In the genomic region with DNA sequence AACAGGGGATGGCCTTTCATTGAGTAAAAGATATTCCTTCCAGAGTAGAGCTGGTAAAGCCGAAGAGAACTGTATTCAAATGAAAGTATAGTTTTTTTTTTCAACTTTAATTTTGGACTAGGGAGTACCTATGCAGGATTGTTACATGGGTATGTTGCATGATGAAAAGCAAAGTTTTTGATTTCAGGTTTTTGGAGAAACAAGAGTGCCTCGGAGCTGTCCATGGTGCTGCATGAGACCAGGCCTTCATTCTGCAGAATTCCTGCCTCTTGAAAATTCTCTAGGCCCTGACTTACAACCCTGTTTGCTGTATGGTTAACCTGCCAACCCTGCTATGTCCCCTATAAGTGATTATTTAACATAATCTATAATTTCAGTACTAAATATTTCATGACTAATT, we compare ENCODE assay signal across 13 cellular contexts.
DNase-seq lines count a peak whose midpoint lies in the region; ATAC-seq and TF ChIP-seq lines count a peak whose summit lies in the region.
"Had no signal": no experiment of that assay in that cellular context is flagged by ENCODE, and none has a peak within 500 bp of the region (broad histone marks: within the 10 kb centered on the region; RNA-seq: fewer than 3 reads in every experiment).

No MANE protein-coding gene starts in this region.

- H3K27ac Mint-ChIP-seq in nephron progenitor cell: no peak overlapping the region
- H3K27ac Mint-ChIP-seq: activated CD4-positive, alpha-beta memory T cell treated with anti-CD3 and anti-CD28 coated beads, Interleukin-2, amount 10 ng/mL, durations not matched to agents 7 days and 5 days; CD4-positive, alpha-beta T cell; nephron; T-helper 2 cell treated with Interferon-gamma antibody and Interleukin-4, amounts not matched to agents 5 μg/mL and 100 μg/mL, for 36 hours had no signal

- no peaks in the 10 kb centered on the region for H3K9me2 ChIP-seq in MM.1S (replicated peaks; ENCODE audit: insufficient read depth, low read length)

- H3K27me3 ChIP-seq in H7 (ENCODE audit: control insufficient read depth, insufficient read depth, low read length) (no peaks in the 10 kb centered on the region), MM.1S (replicated peaks; ENCODE audit: insufficient read depth, low read length) (no peaks in the 10 kb centered on the region)

- H3K4me3 Mint-ChIP-seq in nephron progenitor cell: no peak overlapping the region
- H3K4me3 Mint-ChIP-seq: activated CD4-positive, alpha-beta memory T cell treated with anti-CD3 and anti-CD28 coated beads, Interleukin-2, amount 10 ng/mL, durations not matched to agents 7 days and 5 days; CD4-positive, alpha-beta T cell; nephron; T-helper 2 cell treated with Interferon-gamma antibody and Interleukin-4, amounts not matched to agents 5 μg/mL and 100 μg/mL, for 36 hours had no signal

- no peaks in the 10 kb centered on the region for H3F3A ChIP-seq in MM.1S (ENCODE audit: insufficient read depth, low read length)

- H3K4me3 ChIP-seq in H7 (ENCODE audit: insufficient read depth, low read depth, low read length) (no peak overlapping the region), MM.1S (ENCODE audit: low read length) (no peak overlapping the region), cardiac fibroblast (replicated peaks in 1 of 2; ENCODE audit: low read depth in 2 of 2, low read length in 2 of 2) (no peak overlapping the region)

- H3K9me3 ChIP-seq in MM.1S (replicated peaks; ENCODE audit: insufficient read depth, low read length): no peaks in the 10 kb centered on the region

- H3K4me1 ChIP-seq in MM.1S (ENCODE audit: low read length): no peaks in the 10 kb centered on the region

- H3K36me3 ChIP-seq in H7 (replicated peaks; ENCODE audit: control insufficient read depth, insufficient read depth, low read length) (no peaks in the 10 kb centered on the region), MM.1S (replicated peaks; ENCODE audit: insufficient read depth, low read length) (no peaks in the 10 kb centered on the region)

- H3K9me3 Mint-ChIP-seq in nephron progenitor cell: peaks cover 30% of the 10 kb centered on the region
- H3K9me3 Mint-ChIP-seq: activated CD4-positive, alpha-beta memory T cell treated with anti-CD3 and anti-CD28 coated beads, Interleukin-2, amount 10 ng/mL, durations not matched to agents 7 days and 5 days had no signal

- no peak overlapping the region for H3K9ac ChIP-seq in MM.1S (ENCODE audit: low read length)

- peak; percentile 19 for DNase-seq in H7
- DNase-seq in MM.1S: peak; percentile 18
- DNase-seq in cardiac fibroblast (ENCODE audit: low read depth in 2 of 2): peak; percentile 3 to 4
- peak; percentile 68 for DNase-seq in nephron progenitor cell
- no peak for DNase-seq in stimulated activated CD4-positive, alpha-beta T cell treated with anti-CD3 and anti-CD28 coated beads, Interleukin-12 subunit alpha, Interleukin-12 subunit beta, amount 100 ng/mL, for 4 hours
- no peak for DNase-seq in sciatic nerve (ENCODE audit: low spot score)
- DNase-seq in mesenteric fat pad (ENCODE audit: low spot score): no peak
- DNase-seq: activated CD4-positive, alpha-beta memory T cell treated with anti-CD3 and anti-CD28 coated beads, Interleukin-2, amount 10 ng/mL, durations not matched to agents 7 days and 5 days; CD4-positive, alpha-beta T cell; HCEC 1CT; NCI-H1436 had no signal

- H3K4me1 Mint-ChIP-seq in nephron progenitor cell: no peaks in the 10 kb centered on the region
- H3K4me1 Mint-ChIP-seq: activated CD4-positive, alpha-beta memory T cell treated with anti-CD3 and anti-CD28 coated beads, Interleukin-2, amount 10 ng/mL, durations not matched to agents 7 days and 5 days; nephron had no signal

- H3K27me3 Mint-ChIP-seq in nephron progenitor cell (ENCODE audit: low read depth, poor library complexity): peaks cover 5% of the 10 kb centered on the region
- H3K27me3 Mint-ChIP-seq: activated CD4-positive, alpha-beta memory T cell treated with anti-CD3 and anti-CD28 coated beads, Interleukin-2, amount 10 ng/mL, durations not matched to agents 7 days and 5 days; CD4-positive, alpha-beta T cell had no signal

- H3K36me3 Mint-ChIP-seq in nephron progenitor cell (ENCODE audit: low read depth): no peaks in the 10 kb centered on the region

- no peak overlapping the region for H3K4me2 ChIP-seq in MM.1S (ENCODE audit: low read depth, low read length)

- H3K27ac ChIP-seq in MM.1S (ENCODE audit: low read length): no peak overlapping the region

- no peak for TF ChIP-seq CTCF in MM.1S (IDR thresholded peaks at IDR 0.05; ENCODE audit: low read length)
- TF ChIP-seq CTCF in cardiac fibroblast (IDR thresholded peaks at IDR 0.05; ENCODE audit: low read depth, low read length): no peak
- no peak for TF ChIP-seq CTCF in nephron progenitor cell (IDR thresholded peaks at IDR 0.05)

- no peaks in the 10 kb centered on the region for H4K20me1 ChIP-seq in MM.1S (ENCODE audit: insufficient read depth, low read length)

- intact Hi-C loops in sciatic nerve (cut with DNase I): no loop called here

- no peaks in the 10 kb centered on the region for H3K79me2 ChIP-seq in MM.1S (ENCODE audit: low read length)

- H2AFZ ChIP-seq in MM.1S (ENCODE audit: low read length): no peak overlapping the region

- no peak for ATAC-seq in sciatic nerve

Comparison
In these comparisons a context has a peak if more than half of its experiments do, and no peak if none do; other contexts are left out.
1. DNase-seq: peak in H7 (single experiment), MM.1S (single experiment), cardiac fibroblast (2 of 2) and nephron progenitor cell (single experiment); none in stimulated activated CD4-positive, alpha-beta T cell treated with anti-CD3 and anti-CD28 coated beads, Interleukin-12 subunit alpha, Interleukin-12 subunit beta, amount 100 ng/mL, for 4 hours (single experiment), sciatic nerve (single experiment) and mesenteric fat pad (single experiment).